In the genomic region with DNA sequence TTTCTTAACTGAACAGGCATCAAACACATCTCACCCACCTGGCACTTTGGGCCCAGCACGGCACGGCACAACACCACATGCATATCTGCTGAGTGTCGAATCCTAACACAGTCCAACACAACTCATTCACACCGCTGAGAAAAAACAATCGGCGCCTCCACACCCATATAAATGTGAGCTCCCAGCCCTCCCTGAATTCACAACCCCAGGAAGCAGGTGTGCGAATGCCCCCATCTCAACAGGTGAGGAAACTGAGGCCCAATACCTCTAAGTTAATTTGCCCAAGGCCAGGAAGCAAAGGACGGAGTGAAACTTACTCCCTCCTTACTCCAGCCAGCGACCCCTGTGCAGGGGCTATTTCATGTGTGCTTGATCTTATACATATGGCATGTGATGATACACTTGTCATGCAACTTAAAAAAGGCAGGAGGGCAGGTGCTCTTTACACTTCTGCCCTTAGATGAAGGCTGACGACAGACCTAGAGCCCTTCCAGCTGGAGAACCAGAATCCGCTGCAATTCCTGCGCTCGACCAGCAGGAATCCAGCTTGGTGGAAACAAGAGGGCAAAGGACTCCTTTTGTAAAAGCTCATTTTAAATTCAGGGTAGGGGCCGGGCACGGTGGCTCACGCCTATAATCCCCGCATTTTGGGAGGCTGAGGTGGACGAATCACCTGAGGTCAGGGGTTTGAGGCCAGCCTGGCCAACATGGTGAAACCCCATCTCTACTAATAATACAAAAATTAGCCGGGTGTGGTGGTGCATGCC, we compare ENCODE assay signal across 19 cellular contexts.
DNase-seq lines count a peak whose midpoint lies in the region; ATAC-seq and TF ChIP-seq lines count a peak whose summit lies in the region.
"Had no signal": no experiment of that assay in that cellular context is flagged by ENCODE, and none has a peak within 500 bp of the region (broad histone marks: within the 10 kb centered on the region; RNA-seq: fewer than 3 reads in every experiment).

No MANE protein-coding gene starts in this region.

- H3K9me3 Mint-ChIP-seq in Caco-2 (ENCODE audit: unreplicated experiment) = no peaks in the 10 kb centered on the region
- H3K9me3 Mint-ChIP-seq: CD4-positive, CD25-positive, alpha-beta regulatory T cell had no signal

- peaks cover 21% of the 10 kb centered on the region for H3K36me3 ChIP-seq in Caco-2 (ENCODE audit: control insufficient read depth, insufficient read depth, low read length)
- peaks cover 90% of the 10 kb centered on the region for H3K36me3 ChIP-seq in osteoblast (ENCODE audit: insufficient read depth, low read length)
- H3K36me3 ChIP-seq: breast epithelium had no signal

- H3K4me2 ChIP-seq in osteoblast (ENCODE audit: insufficient read depth, low read length) = no peak overlapping the region

- DNase-seq in Caco-2 (peak in 1 of 2 experiments; percentile 44), HEK293T (ENCODE audit: extremely low spot score) (peak; percentile 33), epithelial cell of esophagus (ENCODE audit: low read depth) (no peak), osteoblast (ENCODE audit: insufficient read length, low spot score, missing footprints) (peak; percentile 54), T1000 (lab: John Stamatoyannopoulos, UW) (no peak)
- DNase-seq: activated CD4-positive, CD25-positive, alpha-beta regulatory T cell treated with anti-CD3 and anti-CD28 coated beads, Interleukin-2, amount 50 U/mL, for 72 hours; activated naive CD4-positive, alpha-beta T cell treated with Interleukin-2 at 50 U/mL for 16 hours; CD4-positive, CD25-positive, alpha-beta regulatory T cell; hypothalamus; NCI-H1694 treated with DMSO at 0.1 percent for 48 hours; NCI-H510A; pancreas; SHP77 treated with DMSO at 0.1 percent for 48 hours; small intestine; T-helper 17 cell; tibial artery had no signal

- peaks cover 96% of the 10 kb centered on the region for H3K36me3 Mint-ChIP-seq in Caco-2 (ENCODE audit: insufficient read depth, unreplicated experiment)

- no peak overlapping the region for H3K27ac ChIP-seq in osteoblast (ENCODE audit: low read depth, low read length)
- H3K27ac ChIP-seq: breast epithelium, pancreas, tibial artery had no signal

- H4K20me1 ChIP-seq in osteoblast (ENCODE audit: insufficient read depth, low read length) = peaks cover 15% of the 10 kb centered on the region

- no peak overlapping the region for H2AFZ ChIP-seq in osteoblast (ENCODE audit: low read length)

- peak; percentile 48 to 50 for TF ChIP-seq CTCF in Caco-2 (IDR thresholded peaks at IDR 0.05; ENCODE audit: insufficient read depth in 1 of 2, low read depth in 1 of 2, low read length in 1 of 2, severe bottlenecking in 1 of 2, unreplicated experiment in 1 of 2)
- TF ChIP-seq CTCF in epithelial cell of esophagus (IDR thresholded peaks at IDR 0.05; ENCODE audit: insufficient read depth, low read depth, low read length, missing control alignments) = peak; percentile 34
- peak; percentile 28 for TF ChIP-seq CTCF in osteoblast (IDR thresholded peaks at IDR 0.05; ENCODE audit: extremely low read depth, low read depth, low read length)

- no peak overlapping the region for H3K4me3 ChIP-seq in Caco-2 (ENCODE audit: low read depth, low read length)
- H3K4me3 ChIP-seq in epithelial cell of esophagus (ENCODE audit: low read length) = no peak overlapping the region
- H3K4me3 ChIP-seq in osteoblast (ENCODE audit: insufficient read depth, low read length) = no peak overlapping the region
- H3K4me3 ChIP-seq: breast epithelium, pancreas, tibial artery had no signal

- H3K9me3 ChIP-seq in Caco-2 (no peaks in the 10 kb centered on the region), osteoblast (ENCODE audit: low read depth, low read length) (no peaks in the 10 kb centered on the region)
- H3K9me3 ChIP-seq: breast epithelium, pancreas, tibial artery had no signal

- no peak for ATAC-seq in HG03520 (IDR thresholded peaks at IDR 0.05; ENCODE audit: unreplicated experiment)
- no peak for ATAC-seq in HG03135 (IDR thresholded peaks at IDR 0.05; ENCODE audit: unreplicated experiment)
- ATAC-seq: pancreas, T-helper 17 cell had no signal

- H3K27me3 ChIP-seq in Caco-2 (replicated peaks; ENCODE audit: control insufficient read depth, insufficient read depth, low read length) (no peaks in the 10 kb centered on the region), osteoblast (ENCODE audit: insufficient read depth, low read length) (no peaks in the 10 kb centered on the region)
- H3K27me3 ChIP-seq: breast epithelium, pancreas, tibial artery had no signal

- peaks cover 17% of the 10 kb centered on the region for H3K79me2 ChIP-seq in osteoblast (ENCODE audit: insufficient read depth, low read length)

- H3K27me3 Mint-ChIP-seq in Caco-2 (ENCODE audit: insufficient read depth, unreplicated experiment) = no peaks in the 10 kb centered on the region
- H3K27me3 Mint-ChIP-seq: CD4-positive, CD25-positive, alpha-beta regulatory T cell; T-helper 17 cell had no signal

- no TSS peak for BruUV-seq in Caco-2 (replicated peaks; lab: Mats Ljungman, UMichigan)

- CTCF ChIA-PET in Caco-2 (lab: Charles Lee) = interaction anchor here (0.6 to 1.0 kb wide), 5 partner anchors 24 to 729 kb away, joined by 3 to 7 read pairs (median 4); a partner anchor contains a TSS
- CTCF ChIA-PET in HEK293T (lab: Yijun Ruan, JAX) = no interaction called here

- H3K27ac Mint-ChIP-seq in Caco-2 (ENCODE audit: unreplicated experiment) = no peak overlapping the region
- H3K27ac Mint-ChIP-seq: T-helper 17 cell had no signal

- POLR2A ChIA-PET in Caco-2 (lab: Charles Lee) (no interaction called here), HEK293T (lab: Yijun Ruan, JAX) (no interaction called here)

- H3K4me1 Mint-ChIP-seq in Caco-2 (ENCODE audit: low read depth, unreplicated experiment) = peaks cover 5% of the 10 kb centered on the region

- intact Hi-C loops in Caco-2 (cut with micrococcal nuclease; ENCODE audit: unreplicated experiment) = no loop called here

- no peaks in the 10 kb centered on the region for H3K4me1 ChIP-seq in Caco-2
- H3K4me1 ChIP-seq in osteoblast (ENCODE audit: insufficient read depth, low read length) = peaks cover 10% of the 10 kb centered on the region
- H3K4me1 ChIP-seq: breast epithelium, pancreas, tibial artery had no signal

- H3K4me3 Mint-ChIP-seq in Caco-2 (ENCODE audit: unreplicated experiment) = no peak overlapping the region
- H3K4me3 Mint-ChIP-seq: CD4-positive, CD25-positive, alpha-beta regulatory T cell; T-helper 17 cell had no signal

TF ChIP-seq in HEK293T, 16 proteins besides CTCF, POLR2A, EP300 and RAD21:
- no peak for TF ChIP-seq ZNF384 (IDR thresholded peaks at IDR 0.05)
- TF ChIP-seq, protein P1, sequence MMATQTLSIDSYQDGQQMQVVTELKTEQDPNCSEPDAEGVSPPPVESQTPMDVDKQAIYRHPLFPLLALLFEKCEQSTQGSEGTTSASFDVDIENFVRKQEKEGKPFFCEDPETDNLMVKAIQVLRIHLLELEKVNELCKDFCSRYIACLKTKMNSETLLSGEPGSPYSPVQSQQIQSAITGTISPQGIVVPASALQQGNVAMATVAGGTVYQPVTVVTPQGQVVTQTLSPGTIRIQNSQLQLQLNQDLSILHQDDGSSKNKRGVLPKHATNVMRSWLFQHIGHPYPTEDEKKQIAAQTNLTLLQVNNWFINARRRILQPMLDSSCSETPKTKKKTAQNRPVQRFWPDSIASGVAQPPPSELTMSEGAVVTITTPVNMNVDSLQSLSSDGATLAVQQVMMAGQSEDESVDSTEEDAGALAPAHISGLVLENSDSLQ (IDR thresholded peaks at IDR 0.05) = no peak
- TF ChIP-seq SUZ12 (IDR thresholded peaks at IDR 0.05) = no peak
- TF ChIP-seq FOXK2 (IDR thresholded peaks at IDR 0.05) = no peak
- no peak for TF ChIP-seq FOXM1 (IDR thresholded peaks at IDR 0.05; ENCODE audit: borderline replicate concordance)
- no peak for TF ChIP-seq NFRKB (IDR thresholded peaks at IDR 0.05)
- TF ChIP-seq TARDBP (IDR thresholded peaks at IDR 0.05) = no peak
- TF ChIP-seq L3MBTL2 (conservative IDR thresholded peaks at IDR 0.05) = no peak
- no peak for TF ChIP-seq CTBP1 (IDR thresholded peaks at IDR 0.05; ENCODE audit: borderline replicate concordance)
- no peak for TF ChIP-seq ELF4 (IDR thresholded peaks at IDR 0.05)
- no peak for TF ChIP-seq BHLHE40 (IDR thresholded peaks at IDR 0.05; ENCODE audit: borderline replicate concordance)
- TF ChIP-seq LEF1 (IDR thresholded peaks at IDR 0.05; ENCODE audit: borderline replicate concordance) = no peak

Comparison
In these comparisons a context has a peak if more than half of its experiments do, and no peak if none do; other contexts are left out.
1. DNase-seq: peak in HEK293T (single experiment) and osteoblast (single experiment); none in epithelial cell of esophagus (single experiment) and T1000 (single experiment).
2. Peak in every context shown above with its lines, with median percentiles within 50 percentile points of each other: CTCF ChIP-seq.